8 cellular contexts compared by ENCODE assay signal in genomic region chr7:102695153-102695552, GRCh38.
DNase-seq lines count a peak whose midpoint lies in the region; ATAC-seq, FAIRE-seq and TF ChIP-seq lines count a peak whose summit lies in the region.
"Not testable (repeated sequence)": the region's sequence is repeated elsewhere in the genome, so short reads cannot be mapped to it uniquely, and the experiment has no call there.

No MANE protein-coding gene starts in this region.

- FAIRE-seq in urothelium cell line (lab: Jason Lieb, UNC) = peak; percentile 61

- H2AFZ ChIP-seq in MM.1S (ENCODE audit: low read length) = 0 out of 2 replicates have a peak overlapping the region, but pooled peaks have one; percentile 23

- not testable (repeated sequence) for H3K9me2 ChIP-seq in MM.1S (replicated peaks; ENCODE audit: insufficient read depth, low read length)

- H3F3A ChIP-seq in MM.1S (ENCODE audit: insufficient read depth, low read length) = not testable (repeated sequence)

- not testable (repeated sequence) for H3K4me1 ChIP-seq in MM.1S (ENCODE audit: low read length)

- not testable (repeated sequence) for H4K20me1 ChIP-seq in MM.1S (ENCODE audit: insufficient read depth, low read length)

- not testable (repeated sequence) for H3K27me3 ChIP-seq in MM.1S (replicated peaks; ENCODE audit: insufficient read depth, low read length)

- ATAC-seq in GM18502 (IDR thresholded peaks at IDR 0.05; ENCODE audit: poor library complexity, unreplicated experiment) = peak; percentile 65
- ATAC-seq in GM18873 (IDR thresholded peaks at IDR 0.05; ENCODE audit: low FRiP score, unreplicated experiment) = peak; percentile 73
- peak; percentile 70 for ATAC-seq in GM19463 (IDR thresholded peaks at IDR 0.05; ENCODE audit: unreplicated experiment)
- ATAC-seq in GM21786 (IDR thresholded peaks at IDR 0.05; ENCODE audit: unreplicated experiment) = peak; percentile 83
- peak; percentile 54 for ATAC-seq in HG02884 (IDR thresholded peaks at IDR 0.05; ENCODE audit: unreplicated experiment)
- peak; percentile 67 for ATAC-seq in HG03280 (IDR thresholded peaks at IDR 0.05; ENCODE audit: unreplicated experiment)

- not testable (repeated sequence) for H3K4me2 ChIP-seq in MM.1S (ENCODE audit: low read depth, low read length)

- not testable (repeated sequence) for H3K36me3 ChIP-seq in MM.1S (replicated peaks; ENCODE audit: insufficient read depth, low read length)

- not testable (repeated sequence) for DNase-seq in MM.1S; urothelium cell line (ENCODE audit: low spot score)

- not testable (repeated sequence) for H3K27ac ChIP-seq in MM.1S (ENCODE audit: low read length)

- H3K79me2 ChIP-seq in MM.1S (ENCODE audit: low read length) = not testable (repeated sequence)

- H3K9ac ChIP-seq in MM.1S (ENCODE audit: low read length) = not testable (repeated sequence)

- TF ChIP-seq CTCF in MM.1S (IDR thresholded peaks at IDR 0.05; ENCODE audit: low read length) = not testable (repeated sequence)

- H3K4me3 ChIP-seq in MM.1S (ENCODE audit: low read length) = not testable (repeated sequence)

- not testable (repeated sequence) for H3K9me3 ChIP-seq in MM.1S (replicated peaks; ENCODE audit: insufficient read depth, low read length)
